In the genomic region with DNA sequence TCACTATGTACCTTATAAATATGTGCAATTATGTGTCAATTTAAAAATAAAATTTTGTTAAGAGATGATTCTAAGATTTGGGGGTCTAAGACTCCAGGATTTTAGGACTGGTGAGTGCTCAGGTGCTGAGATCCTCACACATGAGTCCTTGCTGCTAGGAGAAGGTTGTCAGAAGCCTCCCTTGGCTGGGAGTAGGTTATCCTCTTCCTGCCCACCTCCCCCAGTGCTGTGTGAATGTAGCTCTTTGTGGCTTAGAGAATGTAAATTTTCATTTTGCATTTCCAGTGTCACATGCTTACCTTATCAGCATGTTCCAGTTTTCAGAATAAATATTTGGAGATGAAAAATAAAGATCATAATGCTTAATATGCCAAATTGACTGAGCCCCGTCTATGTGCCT, we compare ENCODE assay signal across 23 cellular contexts.
DNase-seq lines count a peak whose midpoint lies in the region; ATAC-seq and TF ChIP-seq lines count a peak whose summit lies in the region.
"Had no signal": no experiment of that assay in that cellular context is flagged by ENCODE, and none has a peak within 500 bp of the region (broad histone marks: within the 10 kb centered on the region; RNA-seq: fewer than 3 reads in every experiment).

No MANE protein-coding gene starts in this region.

- H3K9me2 ChIP-seq in hepatocyte (replicated peaks; ENCODE audit: insufficient read depth) (no peaks in the 10 kb centered on the region), OCI-LY7 (ENCODE audit: insufficient read depth, low read length) (no peaks in the 10 kb centered on the region)

- no peak overlapping the region for H2BK12ac ChIP-seq in H9 (ENCODE audit: insufficient read length, low read depth, low read length)
- H2BK12ac ChIP-seq in trophoblast cell (ENCODE audit: low read length): no peak overlapping the region

- DNase-seq in H9 (no peak), NT2/D1 (ENCODE audit: low read depth, low spot score) (peak; percentile 47), hepatocyte (ENCODE audit: low spot score) (no peak), trophoblast cell (no peak), OCI-LY7 (ENCODE audit: low spot score) (no peak)
- DNase-seq in stimulated activated naive B cell treated with anti-CD40 and anti-IgM and Interleukin-4, amounts not matched to agents 10 μg/mL and 1 μg/mL and 100 μg/mL, for 72 hours: no peak
- DNase-seq: activated CD4-positive, alpha-beta T cell treated with anti-CD3 and anti-CD28 coated beads, Interleukin-2, amount 50 U/mL, for 4 hours; activated naive CD4-positive, alpha-beta T cell; activated T-cell treated with anti-CD3 and anti-CD28 coated beads for 4 hours; aorta; caudate nucleus; CD4-positive, alpha-beta T cell; hypothalamus; naive thymus-derived CD8-positive, alpha-beta T cell; NCI-H2171 treated with DMSO at 0.1 percent for 48 hours; PC-9; right lobe of liver; SJCRH30; stimulated activated CD4-positive, alpha-beta T cell treated with anti-CD3 and anti-CD28 coated beads, Interleukin-15, amount 100 ng/mL, for 24 hours; testis; WERI-Rb-1 had no signal

- H3K18ac ChIP-seq in H9 (ENCODE audit: insufficient read length, low read depth, low read length) (no peak overlapping the region), trophoblast cell (ENCODE audit: low read length) (no peak overlapping the region)

- no peak overlapping the region for H2AK5ac ChIP-seq in H9 (ENCODE audit: insufficient read length, low read length)
- H2AK5ac ChIP-seq in trophoblast cell (ENCODE audit: low read length): no peak overlapping the region

- no peaks in the 10 kb centered on the region for H3K79me1 ChIP-seq in H9 (ENCODE audit: insufficient read depth, low read depth, low read length, poor library complexity, severe bottlenecking)
- peaks cover 2% of the 10 kb centered on the region for H3K79me1 ChIP-seq in trophoblast cell (ENCODE audit: low read length)

- H3K4me1 ChIP-seq in H9 (ENCODE audit: insufficient read depth, low read length) (peaks cover 4% of the 10 kb centered on the region; the same call in 1 of the 2 replicates), NT2/D1 (ENCODE audit: insufficient read depth, insufficient read length) (peaks cover 3% of the 10 kb centered on the region), hepatocyte (ENCODE audit: insufficient read depth) (peaks cover 17% of the 10 kb centered on the region), trophoblast cell (ENCODE audit: control insufficient read depth in 1 of 2, insufficient read depth in 2 of 2, low read length in 2 of 2) (peaks cover 2 to 4% of the 10 kb centered on the region in 2 experiments), OCI-LY7 (ENCODE audit: insufficient read depth, low read length, poor library complexity, severe bottlenecking) (no peaks in the 10 kb centered on the region)
- H3K4me1 ChIP-seq: SJCRH30 had no signal

- H3K79me2 ChIP-seq in H9 (ENCODE audit: insufficient read depth, low read length): no peaks in the 10 kb centered on the region
- no peaks in the 10 kb centered on the region for H3K79me2 ChIP-seq in hepatocyte
- peaks cover 1% of the 10 kb centered on the region for H3K79me2 ChIP-seq in trophoblast cell (ENCODE audit: control insufficient read depth, insufficient read depth, low read length, poor library complexity)
- H3K79me2 ChIP-seq in OCI-LY7 (ENCODE audit: insufficient read depth, low read depth, low read length): no peaks in the 10 kb centered on the region

- H3K4ac ChIP-seq in H9 (ENCODE audit: low read depth, low read length) (no peak overlapping the region), trophoblast cell (ENCODE audit: low read depth, low read length) (no peak overlapping the region)

- BruUV-seq in OCI-LY7 (replicated peaks; lab: Mats Ljungman, UMichigan): no TSS peak

- no peak overlapping the region for H4K12ac ChIP-seq in trophoblast cell (ENCODE audit: low read depth, low read length)

- H3K4me3 ChIP-seq in NT2/D1 (ENCODE audit: insufficient read length, low read depth): peak overlapping the region; percentile 6
- H3K4me3 ChIP-seq in hepatocyte: no peak overlapping the region
- H3K4me3 ChIP-seq in trophoblast cell (ENCODE audit: low read depth, low read length): no peak overlapping the region
- H3K4me3 ChIP-seq in OCI-LY7 (ENCODE audit: low read depth, low read length, poor library complexity, severe bottlenecking): no peak overlapping the region
- H3K4me3 ChIP-seq: PC-9, right lobe of liver, SJCRH30, testis had no signal

- H3K27me3 Mint-ChIP-seq in H9 (ENCODE audit: low read depth): no peaks in the 10 kb centered on the region
- H3K27me3 Mint-ChIP-seq in stimulated activated naive B cell treated with anti-CD40 and anti-IgM and Interleukin-4, amounts not matched to agents 10 μg/mL and 1 μg/mL and 100 μg/mL, for 72 hours: no peaks in the 10 kb centered on the region
- H3K27me3 Mint-ChIP-seq: CD4-positive, alpha-beta T cell; naive thymus-derived CD8-positive, alpha-beta T cell had no signal

- H3K27ac Mint-ChIP-seq in H9: no peak overlapping the region
- H3K27ac Mint-ChIP-seq in stimulated activated naive B cell treated with anti-CD40 and anti-IgM and Interleukin-4, amounts not matched to agents 10 μg/mL and 1 μg/mL and 100 μg/mL, for 72 hours: no peak overlapping the region

- H3K4me1 Mint-ChIP-seq in H9: peaks cover 32 to 35% of the 10 kb centered on the region in 2 experiments
- H3K4me1 Mint-ChIP-seq in stimulated activated naive B cell treated with anti-CD40 and anti-IgM and Interleukin-4, amounts not matched to agents 10 μg/mL and 1 μg/mL and 100 μg/mL, for 72 hours: peaks cover 30 to 74% of the 10 kb centered on the region in 2 donors

- H3K14ac ChIP-seq in H9 (ENCODE audit: insufficient read depth, low read length) (no peak overlapping the region; the same call in 1 of the 2 replicates), trophoblast cell (ENCODE audit: low read length) (peak overlapping the region; percentile 73)

- H3K9me3 Mint-ChIP-seq in H9: peaks cover 19 to 27% of the 10 kb centered on the region in 2 experiments
- peaks cover 6 to 11% of the 10 kb centered on the region in 2 donors for H3K9me3 Mint-ChIP-seq in stimulated activated naive B cell treated with anti-CD40 and anti-IgM and Interleukin-4, amounts not matched to agents 10 μg/mL and 1 μg/mL and 100 μg/mL, for 72 hours
- H3K9me3 Mint-ChIP-seq: CD4-positive, alpha-beta T cell had no signal

- no peak overlapping the region for H4K91ac ChIP-seq in H9 (ENCODE audit: insufficient read length, low read depth, low read length)
- peak overlapping the region; percentile 57 for H4K91ac ChIP-seq in trophoblast cell (ENCODE audit: low read depth, low read length)

- no peak overlapping the region for H2BK20ac ChIP-seq in H9 (ENCODE audit: low read depth, low read length, poor library complexity, severe bottlenecking)

- no peak overlapping the region for H2BK15ac ChIP-seq in H9 (ENCODE audit: low read depth, low read length)

- H4K8ac ChIP-seq in H9 (replicated peaks; ENCODE audit: insufficient read length, low read depth, low read length): no peak overlapping the region
- peak overlapping the region; percentile 29 for H4K8ac ChIP-seq in trophoblast cell (ENCODE audit: low read depth, low read length)

- no peak overlapping the region for H2BK120ac ChIP-seq in H9 (ENCODE audit: low read depth, low read length, poor library complexity, severe bottlenecking)
- H2BK120ac ChIP-seq in trophoblast cell (ENCODE audit: insufficient read depth, low read length, poor library complexity): peak overlapping the region; percentile 98

- TF ChIP-seq CTCF in H9 (conservative IDR thresholded peaks at IDR 0.05) (no peak), hepatocyte (IDR thresholded peaks at IDR 0.05; ENCODE audit: poor library complexity) (no peak), OCI-LY7 (conservative IDR thresholded peaks at IDR 0.05; ENCODE audit: low read length) (no peak)

- H3K4me2 ChIP-seq in H9 (ENCODE audit: insufficient read depth, insufficient read length, low read length) (peak overlapping the region; percentile 37), hepatocyte (peak overlapping the region; percentile 23), trophoblast cell (ENCODE audit: low read length) (no peak overlapping the region), OCI-LY7 (ENCODE audit: low read length) (no peak overlapping the region)
- H3K4me2 ChIP-seq: PC-9 had no signal

- no peak for ATAC-seq in stimulated activated naive B cell treated with anti-CD40 and anti-IgM and Interleukin-4, amounts not matched to agents 10 μg/mL and 1 μg/mL and 100 μg/mL, for 72 hours (replicated peaks)
- ATAC-seq in GM18498 (IDR thresholded peaks at IDR 0.05; ENCODE audit: unreplicated experiment): no peak
- ATAC-seq: naive thymus-derived CD8-positive, alpha-beta T cell; right lobe of liver had no signal

- no peak overlapping the region for H3K4me3 Mint-ChIP-seq in H9
- no peak overlapping the region for H3K4me3 Mint-ChIP-seq in stimulated activated naive B cell treated with anti-CD40 and anti-IgM and Interleukin-4, amounts not matched to agents 10 μg/mL and 1 μg/mL and 100 μg/mL, for 72 hours
- H3K4me3 Mint-ChIP-seq: CD4-positive, alpha-beta T cell had no signal

- peaks cover 10 to 24% (median 16%) of the 10 kb centered on the region in 3 experiments for H3K36me3 Mint-ChIP-seq in H9 (ENCODE audit: insufficient read depth in 1 of 3, low read depth in 3 of 3)
- peaks cover 12 to 16% of the 10 kb centered on the region in 2 donors for H3K36me3 Mint-ChIP-seq in stimulated activated naive B cell treated with anti-CD40 and anti-IgM and Interleukin-4, amounts not matched to agents 10 μg/mL and 1 μg/mL and 100 μg/mL, for 72 hours

- H3K23ac ChIP-seq in H9 (ENCODE audit: insufficient read length, low read depth, low read length) (no peak overlapping the region), trophoblast cell (ENCODE audit: low read length) (no peak overlapping the region)

- H3K9me3 ChIP-seq in H9 (ENCODE audit: control insufficient read depth, low read depth, low read length): no peaks in the 10 kb centered on the region
- H3K9me3 ChIP-seq in NT2/D1 (ENCODE audit: insufficient read depth, low read length): 0 out of 2 replicates have a peak, but pooled peaks cover 8% of the 10 kb centered on the region
- no peaks in the 10 kb centered on the region for H3K9me3 ChIP-seq in hepatocyte (ENCODE audit: low read depth)
- H3K9me3 ChIP-seq in trophoblast cell (ENCODE audit: insufficient read depth, low read depth, low read length): no peaks in the 10 kb centered on the region
- peaks cover 8% of the 10 kb centered on the region; the same call in 1 of the 2 replicates for H3K9me3 ChIP-seq in OCI-LY7 (ENCODE audit: low read length)
- H3K9me3 ChIP-seq: right lobe of liver, testis had no signal

- no CpG with 5 or more reads among the region's 1 CpG for WGBS in H9 (ENCODE audit: extremely low coverage, insufficient read length, low lambda C conversion rate)
- WGBS in hepatocyte (ENCODE audit: low lambda C conversion rate, missing lambda C conversion rate): 71% methylated on average over 1 of the region's 1 CpG
- no CpG with 5 or more reads among the region's 1 CpG for WGBS in trophoblast cell (ENCODE audit: extremely low coverage, insufficient coverage, insufficient read length)

- no peak overlapping the region for H3K27ac ChIP-seq in H9 (ENCODE audit: insufficient read length, low read depth, low read length)
- H3K27ac ChIP-seq in hepatocyte: peak overlapping the region; percentile 22
- no peak overlapping the region for H3K27ac ChIP-seq in trophoblast cell (ENCODE audit: low read depth, low read length)
- no peak overlapping the region for H3K27ac ChIP-seq in OCI-LY7 (ENCODE audit: low read depth, low read length, poor library complexity, severe bottlenecking)
- H3K27ac ChIP-seq: epithelial cell of prostate, PC-9, right lobe of liver, SJCRH30, testis, WERI-Rb-1 had no signal

- no peaks in the 10 kb centered on the region for H3K27me3 ChIP-seq in H9 (ENCODE audit: insufficient read depth, low read length)
- no peaks in the 10 kb centered on the region for H3K27me3 ChIP-seq in NT2/D1 (ENCODE audit: insufficient read depth, insufficient read length)
- no peaks in the 10 kb centered on the region for H3K27me3 ChIP-seq in hepatocyte
- no peaks in the 10 kb centered on the region for H3K27me3 ChIP-seq in trophoblast cell (ENCODE audit: insufficient read depth, low read length)
- H3K27me3 ChIP-seq: right lobe of liver, SJCRH30, testis had no signal

- no peaks in the 10 kb centered on the region for H3K23me2 ChIP-seq in H9 (ENCODE audit: insufficient read length, low read depth, low read length, poor library complexity, severe bottlenecking)

- H3K9ac ChIP-seq in H9 (ENCODE audit: extremely low read depth, insufficient read length, low read length) (no peak overlapping the region), NT2/D1 (ENCODE audit: insufficient read length, low read depth) (no peak overlapping the region), trophoblast cell (ENCODE audit: low read length) (no peak overlapping the region)

- H4K20me1 ChIP-seq in H9 (ENCODE audit: control insufficient read depth, insufficient read depth, insufficient read length) (no peaks in the 10 kb centered on the region), hepatocyte (ENCODE audit: insufficient read depth, poor library complexity, severe bottlenecking) (no peaks in the 10 kb centered on the region), OCI-LY7 (ENCODE audit: insufficient read depth, low read length) (no peaks in the 10 kb centered on the region)

- H2AFZ ChIP-seq in H9 (ENCODE audit: low read length) (peak overlapping the region; percentile 22), hepatocyte (no peak overlapping the region), trophoblast cell (ENCODE audit: insufficient read depth, low read length, poor library complexity) (no peak overlapping the region), OCI-LY7 (ENCODE audit: low read length) (no peak overlapping the region)
- H2AFZ ChIP-seq: PC-9 had no signal

- H3T11ph ChIP-seq in H9 (ENCODE audit: low read length): no peak overlapping the region

- H3K56ac ChIP-seq in H9 (ENCODE audit: insufficient read length, low read depth, low read length): no peak overlapping the region

- H3K36me3 ChIP-seq in NT2/D1 (ENCODE audit: insufficient read depth, insufficient read length, low read length) (no peaks in the 10 kb centered on the region), hepatocyte (replicated peaks; ENCODE audit: insufficient read depth, low read depth) (no peaks in the 10 kb centered on the region), trophoblast cell (ENCODE audit: control insufficient read depth in 1 of 2, insufficient read depth in 2 of 2, low read length in 2 of 2) (no peaks in the 10 kb centered on the region), OCI-LY7 (ENCODE audit: insufficient read depth, low read length) (no peaks in the 10 kb centered on the region)
- H3K36me3 ChIP-seq: right lobe of liver, SJCRH30, WERI-Rb-1 had no signal

- POLR2A ChIA-PET in OCI-LY7 (lab: Charles Lee): no interaction called here

- CTCF ChIA-PET in OCI-LY7 (lab: Charles Lee; ENCODE audit: unreplicated experiment): no interaction called here

- H2BK5ac ChIP-seq in H9 (ENCODE audit: insufficient read length, low read length) (no peak overlapping the region), trophoblast cell (ENCODE audit: low read depth, low read length, poor library complexity) (no peak overlapping the region)

- intact Hi-C loops in OCI-LY7 (cut with micrococcal nuclease; ENCODE audit: unreplicated experiment): no loop called here

- H4K5ac ChIP-seq in H9 (ENCODE audit: insufficient read length, low read depth, low read length): no peak overlapping the region

Comparison
In these comparisons a context has a peak if more than half of its experiments do, and no peak if none do; other contexts are left out.
1. H3K4me2 ChIP-seq: peak in H9 (single experiment) and hepatocyte (single experiment); none in trophoblast cell (single experiment) and OCI-LY7 (single experiment).